ENCODE assay signal across 1 cellular context in the genomic region with DNA sequence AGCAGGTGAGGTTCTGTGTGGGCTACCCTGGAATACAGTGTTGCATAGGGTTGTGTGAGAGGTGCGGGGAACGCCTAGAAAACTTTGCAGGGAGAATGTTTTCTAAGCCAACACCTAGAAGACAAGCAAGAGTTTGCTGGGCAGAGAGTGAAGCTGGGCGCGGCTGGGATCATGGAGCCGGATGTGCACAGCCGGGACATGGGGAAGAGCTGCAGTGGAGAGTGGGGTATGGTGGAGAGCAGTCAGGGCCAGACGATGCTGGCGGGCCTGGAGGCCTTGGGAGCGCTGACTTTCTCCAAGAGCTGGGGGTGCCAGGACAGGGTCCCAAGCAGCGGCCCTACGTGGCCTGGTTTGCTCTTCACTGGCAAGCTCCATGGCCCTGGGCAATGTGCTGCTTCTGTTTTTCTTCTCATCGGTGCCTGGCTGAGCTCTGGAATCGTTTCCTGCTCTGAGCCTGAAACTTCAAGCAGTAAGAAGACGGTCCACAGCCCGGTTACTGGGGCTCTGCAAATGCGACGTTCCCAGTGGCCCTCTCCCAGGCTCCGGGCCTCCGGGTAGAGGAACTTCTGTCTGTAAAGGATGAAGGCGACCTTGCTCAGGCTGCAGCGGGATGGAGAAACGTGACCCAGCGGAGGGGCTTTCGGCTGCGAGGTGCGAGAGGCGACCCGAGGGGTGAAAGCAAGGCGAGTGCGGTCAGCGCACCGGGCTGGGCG.
TF ChIP-seq lines count a peak whose summit lies in the region.

No MANE protein-coding gene starts in this region.

TF ChIP-seq in K562, 482 proteins besides CTCF, POLR2A, EP300 and RAD21 (continued from another document and continues in another):
- TF ChIP-seq, protein P1, sequence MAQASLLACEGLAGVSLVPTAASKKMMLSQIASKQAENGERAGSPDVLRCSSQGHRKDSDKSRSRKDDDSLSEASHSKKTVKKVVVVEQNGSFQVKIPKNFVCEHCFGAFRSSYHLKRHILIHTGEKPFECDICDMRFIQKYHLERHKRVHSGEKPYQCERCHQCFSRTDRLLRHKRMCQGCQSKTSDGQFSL (CRISPR knock-in tag; IDR thresholded peaks at IDR 0.05): no peak
- TF ChIP-seq, protein P1 (tag; IDR thresholded peaks at IDR 0.05): 0 out of 4 replicates have a peak, but pooled peaks of 1 of the 2 experiments have one; percentile 15
- TF ChIP-seq HNRNPK (IDR thresholded peaks at IDR 0.05; ENCODE audit: low read depth, low read length, poor library complexity, severe bottlenecking): no peak
- no peak for TF ChIP-seq ZNF717 (CRISPR knock-in tag; IDR thresholded peaks at IDR 0.05)
- TF ChIP-seq, protein P2, sequence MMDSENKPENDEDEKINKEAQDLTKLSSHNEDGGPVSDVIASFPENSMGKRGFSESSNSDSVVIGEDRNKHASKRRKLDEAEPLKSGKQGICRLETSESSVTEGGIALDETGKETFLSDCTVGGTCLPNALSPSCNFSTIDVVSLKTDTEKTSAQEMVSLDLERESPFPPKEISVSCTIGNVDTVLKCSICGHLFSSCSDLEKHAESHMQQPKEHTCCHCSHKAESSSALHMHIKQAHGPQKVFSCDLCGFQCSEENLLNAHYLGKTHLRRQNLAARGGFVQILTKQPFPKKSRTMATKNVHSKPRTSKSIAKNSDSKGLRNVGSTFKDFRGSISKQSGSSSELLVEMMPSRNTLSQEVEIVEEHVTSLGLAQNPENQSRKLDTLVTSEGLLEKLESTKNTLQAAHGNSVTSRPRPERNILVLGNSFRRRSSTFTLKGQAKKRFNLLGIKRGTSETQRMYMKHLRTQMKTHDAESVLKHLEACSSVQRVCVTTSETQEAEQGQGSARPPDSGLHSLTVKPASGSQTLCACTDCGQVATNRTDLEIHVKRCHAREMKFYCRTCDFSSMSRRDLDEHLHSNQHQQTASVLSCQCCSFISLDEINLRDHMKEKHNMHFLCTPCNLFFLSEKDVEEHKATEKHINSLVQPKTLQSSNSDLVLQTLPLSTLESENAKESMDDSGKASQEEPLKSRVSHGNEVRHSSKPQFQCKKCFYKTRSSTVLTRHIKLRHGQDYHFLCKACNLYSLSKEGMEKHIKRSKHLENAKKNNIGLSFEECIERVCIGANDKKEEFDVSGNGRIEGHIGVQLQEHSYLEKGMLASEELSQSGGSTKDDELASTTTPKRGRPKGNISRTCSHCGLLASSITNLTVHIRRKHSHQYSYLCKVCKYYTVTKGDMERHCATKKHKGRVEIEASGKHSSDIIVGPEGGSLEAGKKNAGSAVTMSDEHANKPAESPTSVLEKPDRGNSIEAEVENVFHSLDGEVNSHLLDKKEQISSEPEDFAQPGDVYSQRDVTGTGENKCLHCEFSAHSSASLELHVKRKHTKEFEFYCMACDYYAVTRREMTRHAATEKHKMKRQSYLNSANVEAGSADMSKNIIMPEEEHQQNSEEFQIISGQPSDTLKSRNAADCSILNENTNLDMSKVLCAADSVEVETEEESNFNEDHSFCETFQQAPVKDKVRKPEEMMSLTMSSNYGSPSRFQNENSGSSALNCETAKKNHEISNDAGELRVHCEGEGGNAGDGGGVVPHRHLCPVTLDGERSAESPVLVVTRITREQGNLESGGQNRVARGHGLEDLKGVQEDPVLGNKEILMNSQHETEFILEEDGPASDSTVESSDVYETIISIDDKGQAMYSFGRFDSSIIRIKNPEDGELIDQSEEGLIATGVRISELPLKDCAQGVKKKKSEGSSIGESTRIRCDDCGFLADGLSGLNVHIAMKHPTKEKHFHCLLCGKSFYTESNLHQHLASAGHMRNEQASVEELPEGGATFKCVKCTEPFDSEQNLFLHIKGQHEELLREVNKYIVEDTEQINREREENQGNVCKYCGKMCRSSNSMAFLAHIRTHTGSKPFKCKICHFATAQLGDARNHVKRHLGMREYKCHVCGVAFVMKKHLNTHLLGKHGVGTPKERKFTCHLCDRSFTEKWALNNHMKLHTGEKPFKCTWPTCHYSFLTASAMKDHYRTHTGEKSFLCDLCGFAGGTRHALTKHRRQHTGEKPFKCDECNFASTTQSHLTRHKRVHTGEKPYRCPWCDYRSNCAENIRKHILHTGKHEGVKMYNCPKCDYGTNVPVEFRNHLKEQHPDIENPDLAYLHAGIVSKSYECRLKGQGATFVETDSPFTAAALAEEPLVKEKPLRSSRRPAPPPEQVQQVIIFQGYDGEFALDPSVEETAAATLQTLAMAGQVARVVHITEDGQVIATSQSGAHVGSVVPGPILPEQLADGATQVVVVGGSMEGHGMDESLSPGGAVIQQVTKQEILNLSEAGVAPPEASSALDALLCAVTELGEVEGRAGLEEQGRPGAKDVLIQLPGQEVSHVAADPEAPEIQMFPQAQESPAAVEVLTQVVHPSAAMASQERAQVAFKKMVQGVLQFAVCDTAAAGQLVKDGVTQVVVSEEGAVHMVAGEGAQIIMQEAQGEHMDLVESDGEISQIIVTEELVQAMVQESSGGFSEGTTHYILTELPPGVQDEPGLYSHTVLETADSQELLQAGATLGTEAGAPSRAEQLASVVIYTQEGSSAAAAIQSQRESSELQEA (IDR thresholded peaks at IDR 0.05; ENCODE audit: low read depth): no peak
- TF ChIP-seq ZNF311 (CRISPR knock-in tag; IDR thresholded peaks at IDR 0.05): 0 out of 2 replicates have a peak, but pooled peaks have one; percentile 43
- TF ChIP-seq FOXP1 (CRISPR knock-in tag; IDR thresholded peaks at IDR 0.05): no peak
- no peak for TF ChIP-seq ZNF12 (CRISPR knock-in tag; IDR thresholded peaks at IDR 0.05)
- TF ChIP-seq, protein P3, sequence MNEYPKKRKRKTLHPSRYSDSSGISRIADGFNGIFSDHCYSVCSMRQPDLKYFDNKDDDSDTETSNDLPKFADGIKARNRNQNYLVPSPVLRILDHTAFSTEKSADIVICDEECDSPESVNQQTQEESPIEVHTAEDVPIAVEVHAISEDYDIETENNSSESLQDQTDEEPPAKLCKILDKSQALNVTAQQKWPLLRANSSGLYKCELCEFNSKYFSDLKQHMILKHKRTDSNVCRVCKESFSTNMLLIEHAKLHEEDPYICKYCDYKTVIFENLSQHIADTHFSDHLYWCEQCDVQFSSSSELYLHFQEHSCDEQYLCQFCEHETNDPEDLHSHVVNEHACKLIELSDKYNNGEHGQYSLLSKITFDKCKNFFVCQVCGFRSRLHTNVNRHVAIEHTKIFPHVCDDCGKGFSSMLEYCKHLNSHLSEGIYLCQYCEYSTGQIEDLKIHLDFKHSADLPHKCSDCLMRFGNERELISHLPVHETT (CRISPR knock-in tag; conservative IDR thresholded peaks at IDR 0.05 in 1 of 2, IDR thresholded peaks at IDR 0.05 in 1 of 2): peak in 1 of 2 experiments; percentile 42; a peak in 1 of 4 replicates
- no peak for TF ChIP-seq ELF2 (CRISPR knock-in tag; IDR thresholded peaks at IDR 0.05)
- TF ChIP-seq ZC3H8 (IDR thresholded peaks at IDR 0.05): no peak
- TF ChIP-seq ZNF444 (CRISPR knock-in tag; IDR thresholded peaks at IDR 0.05): 0 out of 2 replicates have a peak, but pooled peaks have one; percentile 47
- TF ChIP-seq PCBP1 (IDR thresholded peaks at IDR 0.05; ENCODE audit: low read depth, low read length, poor library complexity, severe bottlenecking): peak; percentile 16
- TF ChIP-seq, protein P4, sequence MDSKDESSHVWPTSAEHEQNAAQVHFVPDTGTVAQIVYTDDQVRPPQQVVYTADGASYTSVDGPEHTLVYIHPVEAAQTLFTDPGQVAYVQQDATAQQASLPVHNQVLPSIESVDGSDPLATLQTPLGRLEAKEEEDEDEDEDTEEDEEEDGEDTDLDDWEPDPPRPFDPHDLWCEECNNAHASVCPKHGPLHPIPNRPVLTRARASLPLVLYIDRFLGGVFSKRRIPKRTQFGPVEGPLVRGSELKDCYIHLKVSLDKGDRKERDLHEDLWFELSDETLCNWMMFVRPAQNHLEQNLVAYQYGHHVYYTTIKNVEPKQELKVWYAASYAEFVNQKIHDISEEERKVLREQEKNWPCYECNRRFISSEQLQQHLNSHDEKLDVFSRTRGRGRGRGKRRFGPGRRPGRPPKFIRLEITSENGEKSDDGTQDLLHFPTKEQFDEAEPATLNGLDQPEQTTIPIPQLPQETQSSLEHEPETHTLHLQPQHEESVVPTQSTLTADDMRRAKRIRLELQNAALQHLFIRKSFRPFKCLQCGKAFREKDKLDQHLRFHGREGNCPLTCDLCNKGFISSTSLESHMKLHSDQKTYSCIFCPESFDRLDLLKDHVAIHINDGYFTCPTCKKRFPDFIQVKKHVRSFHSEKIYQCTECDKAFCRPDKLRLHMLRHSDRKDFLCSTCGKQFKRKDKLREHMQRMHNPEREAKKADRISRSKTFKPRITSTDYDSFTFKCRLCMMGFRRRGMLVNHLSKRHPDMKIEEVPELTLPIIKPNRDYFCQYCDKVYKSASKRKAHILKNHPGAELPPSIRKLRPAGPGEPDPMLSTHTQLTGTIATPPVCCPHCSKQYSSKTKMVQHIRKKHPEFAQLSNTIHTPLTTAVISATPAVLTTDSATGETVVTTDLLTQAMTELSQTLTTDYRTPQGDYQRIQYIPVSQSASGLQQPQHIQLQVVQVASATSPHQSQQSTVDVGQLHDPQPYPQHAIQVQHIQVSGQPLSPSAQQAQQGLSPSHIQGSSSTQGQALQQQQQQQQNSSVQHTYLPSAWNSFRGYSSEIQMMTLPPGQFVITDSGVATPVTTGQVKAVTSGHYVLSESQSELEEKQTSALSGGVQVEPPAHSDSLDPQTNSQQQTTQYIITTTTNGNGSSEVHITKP (IDR thresholded peaks at IDR 0.05; ENCODE audit: partially characterized antibody): peak; percentile 19
- TF ChIP-seq ZNF316 (IDR thresholded peaks at IDR 0.05): no peak
- TF ChIP-seq, protein P5, sequence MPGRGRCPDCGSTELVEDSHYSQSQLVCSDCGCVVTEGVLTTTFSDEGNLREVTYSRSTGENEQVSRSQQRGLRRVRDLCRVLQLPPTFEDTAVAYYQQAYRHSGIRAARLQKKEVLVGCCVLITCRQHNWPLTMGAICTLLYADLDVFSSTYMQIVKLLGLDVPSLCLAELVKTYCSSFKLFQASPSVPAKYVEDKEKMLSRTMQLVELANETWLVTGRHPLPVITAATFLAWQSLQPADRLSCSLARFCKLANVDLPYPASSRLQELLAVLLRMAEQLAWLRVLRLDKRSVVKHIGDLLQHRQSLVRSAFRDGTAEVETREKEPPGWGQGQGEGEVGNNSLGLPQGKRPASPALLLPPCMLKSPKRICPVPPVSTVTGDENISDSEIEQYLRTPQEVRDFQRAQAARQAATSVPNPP (IDR thresholded peaks at IDR 0.05; ENCODE audit: borderline replicate concordance, insufficient read depth, insufficient read length): no peak
- 0 out of 4 replicates have a peak, but pooled peaks of 1 of the 2 experiments have one; percentile 4 for TF ChIP-seq ETV6 (IDR thresholded peaks at IDR 0.05; ENCODE audit: borderline replicate concordance in 1 of 2, low read depth in 2 of 2, low read length in 1 of 2)
- TF ChIP-seq ETV6 (CRISPR knock-in tag; IDR thresholded peaks at IDR 0.05; ENCODE audit: borderline replicate concordance): no peak
- TF ChIP-seq ZNF41 (CRISPR knock-in tag; conservative IDR thresholded peaks at IDR 0.05): 0 out of 2 replicates have a peak, but pooled peaks have one; percentile 54
- TF ChIP-seq ZNF232 (CRISPR knock-in tag; IDR thresholded peaks at IDR 0.05): 0 out of 2 replicates have a peak, but pooled peaks have one; percentile 47
- TF ChIP-seq NR2C1 (IDR thresholded peaks at IDR 0.05): no peak
- TF ChIP-seq NR2C1 (tag; IDR thresholded peaks at IDR 0.05): 0 out of 2 replicates have a peak, but pooled peaks have one; percentile 10
- 0 out of 2 replicates have a peak, but pooled peaks have one; percentile 15 for TF ChIP-seq ZSCAN32 (CRISPR knock-in tag; IDR thresholded peaks at IDR 0.05)
- TF ChIP-seq, protein P6, sequence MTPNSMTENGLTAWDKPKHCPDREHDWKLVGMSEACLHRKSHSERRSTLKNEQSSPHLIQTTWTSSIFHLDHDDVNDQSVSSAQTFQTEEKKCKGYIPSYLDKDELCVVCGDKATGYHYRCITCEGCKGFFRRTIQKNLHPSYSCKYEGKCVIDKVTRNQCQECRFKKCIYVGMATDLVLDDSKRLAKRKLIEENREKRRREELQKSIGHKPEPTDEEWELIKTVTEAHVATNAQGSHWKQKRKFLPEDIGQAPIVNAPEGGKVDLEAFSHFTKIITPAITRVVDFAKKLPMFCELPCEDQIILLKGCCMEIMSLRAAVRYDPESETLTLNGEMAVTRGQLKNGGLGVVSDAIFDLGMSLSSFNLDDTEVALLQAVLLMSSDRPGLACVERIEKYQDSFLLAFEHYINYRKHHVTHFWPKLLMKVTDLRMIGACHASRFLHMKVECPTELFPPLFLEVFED (CRISPR knock-in tag; conservative IDR thresholded peaks at IDR 0.05): 0 out of 2 replicates have a peak, but pooled peaks have one; percentile 46
- TF ChIP-seq, protein P7, sequence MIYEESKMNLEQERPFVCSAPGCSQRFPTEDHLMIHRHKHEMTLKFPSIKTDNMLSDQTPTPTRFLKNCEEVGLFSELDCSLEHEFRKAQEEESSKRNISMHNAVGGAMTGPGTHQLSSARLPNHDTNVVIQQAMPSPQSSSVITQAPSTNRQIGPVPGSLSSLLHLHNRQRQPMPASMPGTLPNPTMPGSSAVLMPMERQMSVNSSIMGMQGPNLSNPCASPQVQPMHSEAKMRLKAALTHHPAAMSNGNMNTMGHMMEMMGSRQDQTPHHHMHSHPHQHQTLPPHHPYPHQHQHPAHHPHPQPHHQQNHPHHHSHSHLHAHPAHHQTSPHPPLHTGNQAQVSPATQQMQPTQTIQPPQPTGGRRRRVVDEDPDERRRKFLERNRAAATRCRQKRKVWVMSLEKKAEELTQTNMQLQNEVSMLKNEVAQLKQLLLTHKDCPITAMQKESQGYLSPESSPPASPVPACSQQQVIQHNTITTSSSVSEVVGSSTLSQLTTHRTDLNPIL (CRISPR knock-in tag; IDR thresholded peaks at IDR 0.05): no peak
- 0 out of 2 replicates have a peak, but pooled peaks have one; percentile 6 for TF ChIP-seq ZNF124 (CRISPR knock-in tag; IDR thresholded peaks at IDR 0.05)
- no peak for TF ChIP-seq HNRNPH1 (optimal IDR thresholded peaks at IDR 0.05; ENCODE audit: low read depth, low read length)
- no peak for TF ChIP-seq NFIX (CRISPR knock-in tag; IDR thresholded peaks at IDR 0.05; ENCODE audit: low read depth)
- no peak for TF ChIP-seq ETV1 (tag; conservative IDR thresholded peaks at IDR 0.05; ENCODE audit: low read depth)
- no peak for TF ChIP-seq TAF9B (IDR thresholded peaks at IDR 0.05; ENCODE audit: partially characterized antibody)
- no peak for TF ChIP-seq ZFPM2 (CRISPR knock-in tag; IDR thresholded peaks at IDR 0.05)
- TF ChIP-seq, protein P8, sequence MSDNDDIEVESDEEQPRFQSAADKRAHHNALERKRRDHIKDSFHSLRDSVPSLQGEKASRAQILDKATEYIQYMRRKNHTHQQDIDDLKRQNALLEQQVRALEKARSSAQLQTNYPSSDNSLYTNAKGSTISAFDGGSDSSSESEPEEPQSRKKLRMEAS (CRISPR knock-in tag; IDR thresholded peaks at IDR 0.05): no peak
- TF ChIP-seq KLF6 (CRISPR knock-in tag; IDR thresholded peaks at IDR 0.05; ENCODE audit: borderline replicate concordance): 0 out of 2 replicates have a peak, but pooled peaks have one; percentile 59
- TF ChIP-seq, protein P9, sequence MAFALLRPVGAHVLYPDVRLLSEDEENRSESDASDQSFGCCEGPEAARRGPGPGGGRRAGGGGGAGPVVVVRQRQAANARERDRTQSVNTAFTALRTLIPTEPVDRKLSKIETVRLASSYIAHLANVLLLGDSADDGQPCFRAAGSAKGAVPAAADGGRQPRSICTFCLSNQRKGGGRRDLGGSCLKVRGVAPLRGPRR (CRISPR knock-in tag; IDR thresholded peaks at IDR 0.05): no peak
- peak; percentile 40; the same call in 1 of the 2 replicates for TF ChIP-seq HDGF (IDR thresholded peaks at IDR 0.05)
